In genomic region chr16:53518550-53519416, GRCh38 we compare ENCODE assay signal across 9 cellular contexts. TPM values are rescaled to one million over a fixed set of nuclear protein-coding genes. Genes with fewer than 3 reads are reported as not detected.
DNase-seq lines count a peak whose midpoint lies in the region; ATAC-seq and TF ChIP-seq lines count a peak whose summit lies in the region.
"Had no signal": no experiment of that assay in that cellular context is flagged by ENCODE, and none has a peak within 500 bp of the region (broad histone marks: within the 10 kb centered on the region; RNA-seq: fewer than 3 reads in every experiment).

No MANE protein-coding gene starts in this region.

- H3K4me3 ChIP-seq in RWPE2 (ENCODE audit: severe bottlenecking), result no peak overlapping the region
- H3K4me3 ChIP-seq: SJSA1 had no signal

- H3K36me3 ChIP-seq in RWPE2 (ENCODE audit: low read depth), result no peaks in the 10 kb centered on the region
- H3K36me3 ChIP-seq: SJSA1 had no signal

- peaks cover 4% of the 10 kb centered on the region for H3K36me3 Mint-ChIP-seq in activated naive CD4-positive, alpha-beta T cell treated with anti-CD3 and anti-CD28 coated beads, Interleukin-2, amount 50 U/mL, for 24 hours
- peaks cover 12% of the 10 kb centered on the region for H3K36me3 Mint-ChIP-seq in stimulated activated naive CD8-positive, alpha-beta T cell treated with anti-CD3 and anti-CD28 coated beads, Interleukin-15, Interleukin-2, amounts not matched to agents 100 ng/mL and 50 ng/mL, for 24 hours (ENCODE audit: low read depth)

- H3K27me3 ChIP-seq in RWPE2 (ENCODE audit: insufficient read depth, poor library complexity, severe bottlenecking), result no peaks in the 10 kb centered on the region
- H3K27me3 ChIP-seq: SJSA1 had no signal

- peak; percentile 98 for ATAC-seq in GM18511 (IDR thresholded peaks at IDR 0.05; ENCODE audit: unreplicated experiment)
- ATAC-seq in HG02840 (IDR thresholded peaks at IDR 0.05; ENCODE audit: low FRiP score, unreplicated experiment), result peak; percentile 84
- ATAC-seq in RWPE2 (ENCODE audit: low read depth), result peak; percentile 12; the same call in 1 of the 3 replicates

- no peaks in the 10 kb centered on the region for H3K9me3 Mint-ChIP-seq in activated naive CD4-positive, alpha-beta T cell treated with anti-CD3 and anti-CD28 coated beads, Interleukin-2, amount 50 U/mL, for 24 hours
- H3K9me3 Mint-ChIP-seq in stimulated activated naive CD8-positive, alpha-beta T cell treated with anti-CD3 and anti-CD28 coated beads, Interleukin-15, Interleukin-2, amounts not matched to agents 100 ng/mL and 50 ng/mL, for 24 hours, result no peaks in the 10 kb centered on the region

- TF ChIP-seq CTCF in RWPE2 (IDR thresholded peaks at IDR 0.05; ENCODE audit: poor library complexity, severe bottlenecking), result no peak

- H3K27ac ChIP-seq in RWPE2 (ENCODE audit: poor library complexity, severe bottlenecking), result no peak overlapping the region
- H3K27ac ChIP-seq: SJSA1 had no signal

- H3K27me3 Mint-ChIP-seq in activated naive CD4-positive, alpha-beta T cell treated with anti-CD3 and anti-CD28 coated beads, Interleukin-2, amount 50 U/mL, for 24 hours, result no peaks in the 10 kb centered on the region
- peaks cover 10% of the 10 kb centered on the region for H3K27me3 Mint-ChIP-seq in stimulated activated naive CD8-positive, alpha-beta T cell treated with anti-CD3 and anti-CD28 coated beads, Interleukin-15, Interleukin-2, amounts not matched to agents 100 ng/mL and 50 ng/mL, for 24 hours

- H3K9me3 ChIP-seq in RWPE2 (ENCODE audit: severe bottlenecking), result no peaks in the 10 kb centered on the region
- H3K9me3 ChIP-seq: SJSA1 had no signal

- H3K4me3 Mint-ChIP-seq in activated naive CD4-positive, alpha-beta T cell treated with anti-CD3 and anti-CD28 coated beads, Interleukin-2, amount 50 U/mL, for 24 hours, result peak overlapping the region; percentile 95
- H3K4me3 Mint-ChIP-seq in stimulated activated naive CD8-positive, alpha-beta T cell treated with anti-CD3 and anti-CD28 coated beads, Interleukin-15, Interleukin-2, amounts not matched to agents 100 ng/mL and 50 ng/mL, for 24 hours, result peak overlapping the region; percentile 81

- peaks cover 51% of the 10 kb centered on the region for H3K4me1 Mint-ChIP-seq in activated naive CD4-positive, alpha-beta T cell treated with anti-CD3 and anti-CD28 coated beads, Interleukin-2, amount 50 U/mL, for 24 hours
- H3K4me1 Mint-ChIP-seq in stimulated activated naive CD8-positive, alpha-beta T cell treated with anti-CD3 and anti-CD28 coated beads, Interleukin-15, Interleukin-2, amounts not matched to agents 100 ng/mL and 50 ng/mL, for 24 hours (ENCODE audit: low read depth), result peaks cover 54% of the 10 kb centered on the region

- DNase-seq in RWPE2 (ENCODE audit: low spot score), result no peak
- peak; percentile 70 to 99 for DNase-seq in lung microvascular endothelial cell (ENCODE audit: low read depth in 2 of 2)
- no peak for DNase-seq in AG20443 (ENCODE audit: low spot score)
- no peak for DNase-seq in NCI-H2171 treated with DMSO at 0.1 percent for 48 hours (lab: John Stamatoyannopoulos, UW)

- no peaks in the 10 kb centered on the region for H3K4me1 ChIP-seq in RWPE2 (ENCODE audit: insufficient read depth, poor library complexity, severe bottlenecking)

- peak overlapping the region; percentile 92 for H3K27ac Mint-ChIP-seq in activated naive CD4-positive, alpha-beta T cell treated with anti-CD3 and anti-CD28 coated beads, Interleukin-2, amount 50 U/mL, for 24 hours
- H3K27ac Mint-ChIP-seq in stimulated activated naive CD8-positive, alpha-beta T cell treated with anti-CD3 and anti-CD28 coated beads, Interleukin-15, Interleukin-2, amounts not matched to agents 100 ng/mL and 50 ng/mL, for 24 hours, result peak overlapping the region; percentile 92

RNA-seq across cellular contexts. Expression of gene AKTIP, which starts 15.8 kb away (rescaled TPM):
- 17.2 and 24.6 TPM in 2 replicates for total RNA-seq in lung microvascular endothelial cell

Comparison
In these comparisons a context has a peak if more than half of its experiments do, and no peak if none do; other contexts are left out.
1. ATAC-seq: peak in every context shown above with its lines; median percentile 98 in GM18511; 84 in HG02840; 12 in RWPE2.
2. DNase-seq: peak in lung microvascular endothelial cell (2 of 2); none in RWPE2 (single experiment), AG20443 (single experiment) and NCI-H2171 treated with DMSO at 0.1 percent for 48 hours (single experiment).